Comparison of ENCODE assay signal across 9 cellular contexts in genomic region chr19:18029617-18030338, GRCh38. TPM values are rescaled to one million over a fixed set of nuclear protein-coding genes. Genes with fewer than 3 reads are reported as not detected.
DNase-seq lines count a peak whose midpoint lies in the region; ATAC-seq and TF ChIP-seq lines count a peak whose summit lies in the region.
"Had no signal": no experiment of that assay in that cellular context is flagged by ENCODE, and none has a peak within 500 bp of the region (broad histone marks: within the 10 kb centered on the region; RNA-seq: fewer than 3 reads in every experiment).

No MANE protein-coding gene starts in this region.

- H3K9ac ChIP-seq in HCT116 (ENCODE audit: low read length), result no peak overlapping the region

- POLR2A ChIA-PET in HCT116 (lab: Charles Lee), result interaction anchor here (1.0 kb wide), 1 partner anchor 9 kb away, joined by 3 read pairs; no protein-coding TSS in a partner anchor

- H3K36me3 ChIP-seq in HCT116 (ENCODE audit: control insufficient read depth in 1 of 2, insufficient read depth in 2 of 2, low read length in 2 of 2) (no peaks in the 10 kb centered on the region), sigmoid colon (no peaks in the 10 kb centered on the region)

- H3K9me2 ChIP-seq in HCT116 (ENCODE audit: insufficient read depth), result no peaks in the 10 kb centered on the region

- no peak for TF ChIP-seq RAD21 in HCT116 (IDR thresholded peaks at IDR 0.05; ENCODE audit: low read depth)

- no peaks in the 10 kb centered on the region for H3K9me3 ChIP-seq in HCT116 (ENCODE audit: control insufficient read depth in 1 of 2, insufficient read depth in 1 of 2, low read depth in 1 of 2, low read length in 2 of 2)
- H3K9me3 ChIP-seq in sigmoid colon, result no peaks in the 10 kb centered on the region

- H3K27me3 ChIP-seq in HCT116 (ENCODE audit: insufficient read depth, low read length) (no peaks in the 10 kb centered on the region), sigmoid colon (peaks cover 0 to 8% (median 0%) of the 10 kb centered on the region in 3 donors)

- no TSS peak for BruUV-seq in HCT116 (replicated peaks; lab: Mats Ljungman, UMichigan)

- H3K4me2 ChIP-seq in HCT116 (ENCODE audit: low read length), result peak overlapping the region; percentile 52

- H3K4me3 ChIP-seq in HCT116 (replicated peaks in 1 of 2; ENCODE audit: low read depth in 1 of 2, low read length in 2 of 2) (no peak overlapping the region), sigmoid colon (no peak overlapping the region)

- H3K4me1 ChIP-seq in HCT116 (ENCODE audit: control insufficient read depth in 1 of 2, insufficient read depth in 2 of 2, low read length in 2 of 2), result peaks cover 11 to 13% of the 10 kb centered on the region in 2 experiments; a peak in 3 of 4 replicates
- no peaks in the 10 kb centered on the region for H3K4me1 ChIP-seq in sigmoid colon

- TF ChIP-seq CTCF in HCT116 (IDR thresholded peaks at IDR 0.05 in 2 of 3, conservative IDR thresholded peaks at IDR 0.05 in 1 of 3; ENCODE audit: borderline replicate concordance in 1 of 3, insufficient read depth in 1 of 3, low read depth in 2 of 3, low read length in 2 of 3) (no peak), sigmoid colon (IDR thresholded peaks at IDR 0.05) (no peak)

- H3K27ac ChIP-seq in HCT116 (ENCODE audit: low read depth, low read length), result no peak overlapping the region
- peak overlapping the region; percentile 46 for H3K27ac ChIP-seq in epithelial cell of prostate
- H3K27ac ChIP-seq in sigmoid colon, result no peak overlapping the region

- no peak overlapping the region for H2AFZ ChIP-seq in HCT116 (ENCODE audit: low read depth, low read length, poor library complexity, severe bottlenecking)

- RAD21 ChIA-PET in HCT116 (lab: Charles Lee; ENCODE audit: low non-redundant PET in 1 of 2, low total read pairs in 2 of 2, uncharacterized antibody in 2 of 2, unreplicated experiment in 2 of 2), result interaction anchor here (0.6 to 0.7 kb wide), 2 partner anchors 71 to 238 kb away, joined by 3 read pairs; no protein-coding TSS in a partner anchor

- no peak for TF ChIP-seq POLR2A in HCT116 (IDR thresholded peaks at IDR 0.05; ENCODE audit: borderline replicate concordance, extremely low read depth, insufficient read depth, insufficient read length)
- no peak for TF ChIP-seq POLR2A in sigmoid colon (IDR thresholded peaks at IDR 0.05)

- CTCF ChIA-PET in HCT116 (lab: Charles Lee), result no interaction called here

- ATAC-seq in HCT116 (peak; percentile 76), HG02852 (IDR thresholded peaks at IDR 0.05; ENCODE audit: unreplicated experiment) (no peak), GM21515 (IDR thresholded peaks at IDR 0.05; ENCODE audit: unreplicated experiment) (no peak)

- H4K20me1 ChIP-seq in HCT116 (ENCODE audit: insufficient read depth), result no peaks in the 10 kb centered on the region

- no peak for TF ChIP-seq EP300 in sigmoid colon (IDR thresholded peaks at IDR 0.05)

- DNase-seq in HCT116 (ENCODE audit: low read depth, low spot score), result peak; percentile 59
- peak; percentile 98 for DNase-seq in NCI-H69 (lab: John Stamatoyannopoulos, UW)
- no peak for DNase-seq in epithelial cell of prostate (ENCODE audit: low read depth, low spot score)
- DNase-seq in sigmoid colon, result peak; percentile 81
- no peak for DNase-seq in activated naive CD4-positive, alpha-beta T cell treated with Interleukin-2 at 50 U/mL for 16 hours
- DNase-seq in activated CD4-positive, alpha-beta T cell treated with anti-CD3 and anti-CD28 coated beads, Interleukin-2, amount 50 U/mL, for 48 hours, result no peak
- DNase-seq: activated CD4-positive, CD25-positive, alpha-beta regulatory T cell treated with anti-CD3 and anti-CD28 coated beads, Interleukin-2, amount 50 U/mL, for 72 hours had no signal

- intact Hi-C loops in HCT116 (cut with micrococcal nuclease) (no loop called here), sigmoid colon (cut with DNase I) (no loop called here)

- WGBS in sigmoid colon, 2 donors, result 11 to 56% methylated on average over 8 of the region's 8 CpGs

- no peaks in the 10 kb centered on the region for H3K79me2 ChIP-seq in HCT116 (ENCODE audit: insufficient read depth, low read length)

TF ChIP-seq in HCT116, 20 proteins besides CTCF, POLR2A, EP300 and RAD21:
- TF ChIP-seq JUND (IDR thresholded peaks at IDR 0.05), result peak; percentile 70
- peak; percentile 34; the same call in 1 of the 2 replicates for TF ChIP-seq POLR2AphosphoS5 (IDR thresholded peaks at IDR 0.05; ENCODE audit: low read depth, low read length)
- peak; percentile 32 for TF ChIP-seq MAX (IDR thresholded peaks at IDR 0.05)
- no peak for TF ChIP-seq ZBTB33 (IDR thresholded peaks at IDR 0.05; ENCODE audit: extremely low read depth, insufficient replicate concordance, low read length)
- peak; percentile 53 for TF ChIP-seq FOSL1 (IDR thresholded peaks at IDR 0.05; ENCODE audit: low read depth)
- no peak for TF ChIP-seq ATF3 (IDR thresholded peaks at IDR 0.05)
- TF ChIP-seq REST (IDR thresholded peaks at IDR 0.05; ENCODE audit: low read depth), result no peak
- TF ChIP-seq EZH2phosphoT487 (IDR thresholded peaks at IDR 0.05; ENCODE audit: borderline replicate concordance), result no peak
- TF ChIP-seq SIN3A (IDR thresholded peaks at IDR 0.05; ENCODE audit: low read depth), result peak; percentile 88
- no peak for TF ChIP-seq EZH2 (IDR thresholded peaks at IDR 0.05)
- TF ChIP-seq ELF1 (IDR thresholded peaks at IDR 0.05; ENCODE audit: borderline replicate concordance, low read depth), result no peak
- TF ChIP-seq CEBPB (IDR thresholded peaks at IDR 0.05; ENCODE audit: low read depth), result no peak
- TF ChIP-seq SP1 (IDR thresholded peaks at IDR 0.05; ENCODE audit: low read depth), result 0 out of 2 replicates have a peak, but pooled peaks have one; percentile 14
TF ChIP-seq in HCT116: peak in this region for 6.

RNA-seq across cellular contexts. Expression of gene ARRDC2, which starts 21.8 kb away (rescaled TPM):
- 36.5 TPM for total RNA-seq in HCT116 (2021; ENCODE audit: unreplicated experiment)
- polyA plus RNA-seq in HCT116 (2012), result 19.2 and 25.3 TPM in 2 replicates
- 10 to 100 TPM; 34.5 to 54.2 (median 37.0) TPM for total RNA-seq in sigmoid colon
- polyA plus RNA-seq in sigmoid colon, result 10 to 100 TPM; 22.2 to 44.2 (median 36.5) TPM

RNA-seq across cellular contexts. Expression of gene IL12RB1, which starts 57.0 kb away (rescaled TPM):
- total RNA-seq in HCT116 (2021; ENCODE audit: unreplicated experiment) (not detected), sigmoid colon (1 to 10 TPM in 2 of 4 donors, under 1 TPM in 1, not detected in 1; 0.99 to 2.2 (median 1.4) TPM)
- polyA plus RNA-seq in HCT116 (2012), result not detected in 2 replicates
- polyA plus RNA-seq in sigmoid colon, result 1 to 10 TPM; 1.8 to 6.0 (median 5.9) TPM

Comparison
In these comparisons a context has a peak if more than half of its experiments do, and no peak if none do; other contexts are left out.
1. DNase-seq: peak in HCT116 (single experiment), NCI-H69 (single experiment) and sigmoid colon (single experiment); none in epithelial cell of prostate (single experiment), activated naive CD4-positive, alpha-beta T cell treated with Interleukin-2 at 50 U/mL for 16 hours (single experiment) and activated CD4-positive, alpha-beta T cell treated with anti-CD3 and anti-CD28 coated beads, Interleukin-2, amount 50 U/mL, for 48 hours (0 of 2).